ENCODE assay signal across 8 cellular contexts in the genomic region with DNA sequence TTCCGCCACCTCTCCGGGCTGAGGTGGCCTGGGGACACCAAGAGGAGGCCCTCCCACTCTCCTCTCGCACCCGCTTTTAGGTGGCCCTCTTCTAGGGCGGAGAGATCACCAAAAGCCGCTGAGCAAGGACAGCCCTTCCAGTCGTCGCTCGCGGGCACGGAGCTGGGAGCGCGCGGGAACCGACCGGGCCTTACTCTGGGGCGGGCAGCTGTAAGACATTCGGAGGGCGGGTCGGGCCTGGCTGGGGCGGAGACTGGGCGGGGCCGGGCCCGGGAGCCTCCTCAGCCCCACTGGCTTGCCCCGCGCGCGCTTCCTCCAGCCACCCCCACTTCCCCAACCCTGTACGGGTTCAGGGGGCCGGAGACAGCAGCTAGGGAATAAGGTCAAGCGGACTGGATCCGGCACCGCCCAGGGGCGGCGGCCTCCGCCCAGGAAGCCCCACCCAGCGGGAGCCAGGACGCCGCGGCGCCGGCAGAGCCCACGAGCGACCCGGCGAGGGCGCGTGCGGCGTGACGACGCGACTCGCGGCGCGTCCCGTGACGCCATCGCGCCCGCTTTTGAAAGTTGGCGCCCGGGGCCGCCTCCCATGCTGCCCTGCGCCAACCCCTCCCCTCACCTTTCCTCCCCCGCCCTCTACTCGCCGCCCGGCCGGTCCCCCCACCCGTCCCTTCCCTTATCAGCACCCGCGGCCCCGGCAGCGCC. TPM values are rescaled to one million over a fixed set of nuclear protein-coding genes. Genes with fewer than 3 reads are reported as not detected.
DNase-seq lines count a peak whose midpoint lies in the region; ATAC-seq, FAIRE-seq and TF ChIP-seq lines count a peak whose summit lies in the region.

No MANE protein-coding gene starts in this region.

- peak; percentile 90 for TF ChIP-seq POLR2A in GM12892 (IDR thresholded peaks at IDR 0.05; ENCODE audit: low read depth, low read length)
- peak in 1 of 2 donors; percentile 74 for TF ChIP-seq POLR2A in adrenal gland (IDR thresholded peaks at IDR 0.05)
- TF ChIP-seq POLR2A in upper lobe of left lung (IDR thresholded peaks at IDR 0.05), result peak in 3 of 4 donors; percentile 35 to 71 (median 49)

- H3K9me3 ChIP-seq in adrenal gland (replicated peaks in 1 of 3) (no peaks in the 10 kb centered on the region), upper lobe of left lung (no peaks in the 10 kb centered on the region)

- peak overlapping the region in 3 of 4 donors; percentile 13 to 99 (median 85) for H3K4me3 ChIP-seq in adrenal gland
- H3K4me3 ChIP-seq in upper lobe of left lung, result peak overlapping the region; percentile 55 to 95 (median 88)

- DNase-seq in GM12892 (ENCODE audit: insufficient read length) (peak; percentile 83), NCI-H128 (lab: John Stamatoyannopoulos, UW; ENCODE audit: unreplicated experiment) (peak; percentile 89), SW480 (ENCODE audit: low spot score) (peak; percentile 95), adrenal gland (peak; percentile 96 to 98 (median 97)), left cardiac atrium (peak; percentile 97), posterior vena cava (ENCODE audit: low spot score) (peak; percentile 99), upper lobe of left lung (peak; percentile 98 to 99)

- 0 to 1% (median 0%) methylated on average over 32 to 76 of the region's 76 CpGs; no CpG with 5 or more reads in 1 of the 4 donors for WGBS in adrenal gland, 4 donors
- WGBS in upper lobe of left lung, 2 donors, result 0% methylated on average over 17 to 18 of the region's 76 CpGs

- H3K27me3 ChIP-seq in adrenal gland (no peaks in the 10 kb centered on the region), upper lobe of left lung (no peaks in the 10 kb centered on the region)

- TF ChIP-seq CTCF in adrenal gland (IDR thresholded peaks at IDR 0.05) (no peak), upper lobe of left lung (IDR thresholded peaks at IDR 0.05) (no peak)

- peak; percentile 98 for FAIRE-seq in GM12892 (lab: Jason Lieb, UNC)

- ATAC-seq in HG02763 (IDR thresholded peaks at IDR 0.05; ENCODE audit: unreplicated experiment) (peak; percentile 80), left cardiac atrium (peak; percentile 91 to 96), upper lobe of left lung (ENCODE audit: low FRiP score in 2 of 2) (peak; percentile 94 to 98)

- TF ChIP-seq EP300 in upper lobe of left lung (IDR thresholded peaks at IDR 0.05), result peak in 2 of 4 donors; percentile 18 to 31

- peak overlapping the region; percentile 73 to 99 (median 99) for H3K27ac ChIP-seq in adrenal gland
- peak overlapping the region; percentile 98 to 100 (median 98) for H3K27ac ChIP-seq in upper lobe of left lung

- H3K36me3 ChIP-seq in adrenal gland (replicated peaks in 1 of 2) (no peaks in the 10 kb centered on the region), upper lobe of left lung (no peaks in the 10 kb centered on the region)

- intact Hi-C loops in adrenal gland (cut with DNase I) (loop anchor here (5.0 kb wide), 1 partner anchor 100 kb away; a partner anchor contains a TSS), left cardiac atrium (cut with DNase I) (loop anchor here in 1 of 2 donors (2.0 to 5.0 kb wide), 3 partner anchors 33 to 80 kb away; a partner anchor contains a TSS), posterior vena cava (cut with DNase I) (loop anchor here (5.0 to 10.0 kb wide), 2 partner anchors 103 to 105 kb away; a partner anchor contains a TSS)

- H3K4me1 ChIP-seq in adrenal gland (replicated peaks in 1 of 2) (peaks cover 6 to 21% of the 10 kb centered on the region in 2 donors), upper lobe of left lung (peaks cover 23 to 43% (median 28%) of the 10 kb centered on the region in 4 donors)

RNA-seq across cellular contexts. Expression of a gene that starts 0.4 kb away (rescaled TPM):
- 25.9 TPM for polyA plus RNA-seq in GM12892 (2012; ENCODE audit: missing spikeins)
- total RNA-seq in adrenal gland (10 to 100 TPM; 24.8 to 53.5 (median 31.6) TPM), left cardiac atrium (10 to 100 TPM; 22.7 to 25.7 TPM), posterior vena cava (10 to 100 TPM; 27.6 to 27.8 TPM), upper lobe of left lung (10 to 100 TPM; 29.7 to 42.6 (median 34.2) TPM)
- polyA plus RNA-seq in adrenal gland, result 10 to 100 TPM; 18.4 to 34.6 (median 27.4) TPM

RNA-seq across cellular contexts. Expression of a gene that starts 33.3 kb away (rescaled TPM):
- polyA plus RNA-seq in GM12892 (2012; ENCODE audit: missing spikeins), result 9.3 TPM
- 100 to 1,000 TPM in 1 of 8 donors, 10 to 100 TPM in 7; 34.6 to 168 (median 64.1) TPM for total RNA-seq in adrenal gland
- 10 to 100 TPM; 19.6 to 83.5 (median 56.6) TPM for polyA plus RNA-seq in adrenal gland
- 10 to 100 TPM; 66.2 to 80.9 TPM for total RNA-seq in left cardiac atrium
- 100 to 1,000 TPM in 1 of 2 donors, 10 to 100 TPM in 1; 92.5 to 123 TPM for total RNA-seq in posterior vena cava
- 100 to 1,000 TPM in 4 of 6 donors, 10 to 100 TPM in 2; 76.9 to 183 (median 113) TPM for total RNA-seq in upper lobe of left lung

Comparison
In these comparisons a context has a peak if more than half of its experiments do, and no peak if none do; other contexts are left out.
1. Peak in every context shown above with its lines: DNase-seq, ATAC-seq, H3K4me3 ChIP-seq and H3K27ac ChIP-seq.